11 cellular contexts compared by ENCODE assay signal in genomic region chr14:90521121-90521929, GRCh38.
A peak's percentile ranks its signal among the peaks of the same experiment; 100 is the strongest.
DNase-seq lines count a peak whose midpoint lies in the region; ATAC-seq, FAIRE-seq and TF ChIP-seq lines count a peak whose summit lies in the region.
"Had no signal": no experiment of that assay in that cellular context is flagged by ENCODE, and none has a peak within 500 bp of the region (broad histone marks: within the 10 kb centered on the region; RNA-seq: fewer than 3 reads in every experiment).

No MANE protein-coding gene starts in this region.

- peak; percentile 97 for DNase-seq in DMS79 (lab: John Stamatoyannopoulos, UW)
- peak; percentile 94 for DNase-seq in NCI-H446 treated with DMSO at 0.1 percent for 48 hours (lab: John Stamatoyannopoulos, UW)
- peak; percentile 5 for DNase-seq in fibroblast of peridontal ligament (ENCODE audit: extremely low read depth)
- DNase-seq in sigmoid colon, result peak; percentile 89
- no peak for DNase-seq in NCI-H526 (lab: John Stamatoyannopoulos, UW)
- DNase-seq in activated CD8-positive, alpha-beta memory T cell treated with anti-CD3 and anti-CD28 coated beads, Interleukin-2, amount 50 U/mL, for 4 hours, result no peak
- no peak for DNase-seq in GM19239 (ENCODE audit: insufficient read length, low spot score)
- DNase-seq: T-cell had no signal

- peak in 2 of 4 donors; percentile 41 to 64 for TF ChIP-seq EP300 in sigmoid colon (IDR thresholded peaks at IDR 0.05)

- H3K4me1 ChIP-seq in sigmoid colon, result peaks cover 0 to 77% (median 68%) of the 10 kb centered on the region in 4 donors

- H3K27me3 ChIP-seq in sigmoid colon, result no peaks in the 10 kb centered on the region

- 51 to 74% methylated on average over 16 of the region's 16 CpGs for WGBS in sigmoid colon, 2 donors

- no peak overlapping the region for H3K4me3 ChIP-seq in sigmoid colon

- ATAC-seq in HG03571 (IDR thresholded peaks at IDR 0.05; ENCODE audit: unreplicated experiment), result no peak
- ATAC-seq: esophagus mucosa, left lobe of liver, T-cell had no signal

- no peaks in the 10 kb centered on the region for H3K9me3 ChIP-seq in sigmoid colon

- intact Hi-C loops in sigmoid colon (cut with DNase I), result loop anchor here (2.0 kb wide), 1 partner anchor 119 kb away; no protein-coding TSS in a partner anchor

- H3K27ac ChIP-seq in sigmoid colon, result peak overlapping the region; percentile 76 to 90 (median 86)

- no peaks in the 10 kb centered on the region for H3K36me3 ChIP-seq in sigmoid colon

- TF ChIP-seq CTCF in sigmoid colon (IDR thresholded peaks at IDR 0.05), result no peak

- FAIRE-seq in GM19239 (lab: Jason Lieb, UNC), result no peak

- TF ChIP-seq POLR2A in sigmoid colon (IDR thresholded peaks at IDR 0.05), result no peak

Comparison
In these comparisons a context has a peak if more than half of its experiments do, and no peak if none do; other contexts are left out.
1. DNase-seq: peak in DMS79 (single experiment), NCI-H446 treated with DMSO at 0.1 percent for 48 hours (single experiment), fibroblast of peridontal ligament (single experiment) and sigmoid colon (single experiment); none in NCI-H526 (0 of 2), activated CD8-positive, alpha-beta memory T cell treated with anti-CD3 and anti-CD28 coated beads, Interleukin-2, amount 50 U/mL, for 4 hours (single experiment) and GM19239 (single experiment).